1 cellular context compared by ENCODE assay signal in the genomic region with DNA sequence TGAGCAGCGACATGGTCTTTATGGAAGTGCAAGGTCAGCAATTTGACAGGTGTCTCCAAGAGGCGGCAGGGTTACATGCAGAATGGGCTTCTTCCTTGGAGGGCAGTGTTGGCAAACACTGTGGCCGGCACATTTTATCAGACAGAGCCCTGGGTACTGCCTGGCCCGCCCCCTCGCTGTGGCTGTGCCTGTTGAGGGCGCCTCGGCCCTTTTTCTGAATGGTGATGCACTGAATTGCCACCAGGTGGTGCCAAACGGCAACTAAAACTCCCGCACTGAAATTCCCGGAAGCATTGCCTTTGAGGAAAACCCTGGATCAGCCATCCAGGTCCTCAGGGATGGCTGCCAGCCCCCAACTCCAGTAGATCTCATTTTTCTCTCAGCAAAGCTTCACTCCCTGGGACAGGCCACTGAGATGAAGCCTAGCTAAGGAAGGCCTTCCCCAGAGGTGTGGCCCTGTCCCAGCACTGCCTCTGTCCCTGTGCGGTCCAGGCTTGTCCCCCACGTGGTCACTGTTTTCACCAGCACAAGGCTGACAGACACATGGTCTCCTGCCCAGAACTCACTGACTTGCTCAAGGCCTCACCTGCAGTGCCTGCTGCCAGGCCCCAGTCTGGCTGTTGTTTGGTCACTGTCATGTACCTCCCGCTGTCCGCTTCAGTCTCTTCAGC.
TF ChIP-seq lines count a peak whose summit lies in the region.

No MANE protein-coding gene starts in this region.

TF ChIP-seq in HEK293, 187 proteins besides CTCF, POLR2A, EP300 and RAD21 (continued from another document):
- TF ChIP-seq, protein P1, sequence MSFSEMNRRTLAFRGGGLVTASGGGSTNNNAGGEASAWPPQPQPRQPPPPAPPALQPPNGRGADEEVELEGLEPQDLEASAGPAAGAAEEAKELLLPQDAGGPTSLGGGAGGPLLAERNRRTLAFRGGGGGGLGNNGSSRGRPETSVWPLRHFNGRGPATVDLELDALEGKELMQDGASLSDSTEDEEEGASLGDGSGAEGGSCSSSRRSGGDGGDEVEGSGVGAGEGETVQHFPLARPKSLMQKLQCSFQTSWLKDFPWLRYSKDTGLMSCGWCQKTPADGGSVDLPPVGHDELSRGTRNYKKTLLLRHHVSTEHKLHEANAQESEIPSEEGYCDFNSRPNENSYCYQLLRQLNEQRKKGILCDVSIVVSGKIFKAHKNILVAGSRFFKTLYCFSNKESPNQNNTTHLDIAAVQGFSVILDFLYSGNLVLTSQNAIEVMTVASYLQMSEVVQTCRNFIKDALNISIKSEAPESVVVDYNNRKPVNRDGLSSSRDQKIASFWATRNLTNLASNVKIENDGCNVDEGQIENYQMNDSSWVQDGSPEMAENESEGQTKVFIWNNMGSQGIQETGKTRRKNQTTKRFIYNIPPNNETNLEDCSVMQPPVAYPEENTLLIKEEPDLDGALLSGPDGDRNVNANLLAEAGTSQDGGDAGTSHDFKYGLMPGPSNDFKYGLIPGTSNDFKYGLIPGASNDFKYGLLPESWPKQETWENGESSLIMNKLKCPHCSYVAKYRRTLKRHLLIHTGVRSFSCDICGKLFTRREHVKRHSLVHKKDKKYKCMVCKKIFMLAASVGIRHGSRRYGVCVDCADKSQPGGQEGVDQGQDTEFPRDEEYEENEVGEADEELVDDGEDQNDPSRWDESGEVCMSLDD (tag by site-specific recombination; IDR thresholded peaks at IDR 0.05) = no peak
- TF ChIP-seq ZNF112 (tag by site-specific recombination; IDR thresholded peaks at IDR 0.05) (no peak), ZBTB44 (tag by site-specific recombination; IDR thresholded peaks at IDR 0.05) (no peak), SP3 (tag by site-specific recombination; IDR thresholded peaks at IDR 0.05) (no peak), GLIS2 (tag by site-specific recombination; IDR thresholded peaks at IDR 0.05) (no peak), ZSCAN4 (tag by site-specific recombination; IDR thresholded peaks at IDR 0.05) (no peak), ZNF248 (tag by site-specific recombination; IDR thresholded peaks at IDR 0.05) (no peak), SP7 (tag by site-specific recombination; IDR thresholded peaks at IDR 0.05) (0 out of 2 replicates have a peak, but pooled peaks have one; percentile 35), ZNF707 (tag by site-specific recombination; IDR thresholded peaks at IDR 0.05) (no peak), ZBTB48 (tag by site-specific recombination; IDR thresholded peaks at IDR 0.05) (no peak), BCL11B (tag by site-specific recombination; IDR thresholded peaks at IDR 0.05; ENCODE audit: low read depth) (no peak), ZNF239 (tag by site-specific recombination; IDR thresholded peaks at IDR 0.05) (no peak), ZNF23 (tag by site-specific recombination; IDR thresholded peaks at IDR 0.05; ENCODE audit: borderline replicate concordance) (no peak), ZNF302 (tag by site-specific recombination; IDR thresholded peaks at IDR 0.05; ENCODE audit: low read depth) (no peak), ZNF266 (tag by site-specific recombination; IDR thresholded peaks at IDR 0.05; ENCODE audit: low read depth) (no peak), SALL2 (tag by site-specific recombination; IDR thresholded peaks at IDR 0.05; ENCODE audit: borderline replicate concordance) (no peak), HOXA7 (CRISPR knock-in tag; IDR thresholded peaks at IDR 0.05; ENCODE audit: borderline replicate concordance) (no peak), ZNF184 (tag by site-specific recombination; IDR thresholded peaks at IDR 0.05) (0 out of 2 replicates have a peak, but pooled peaks have one; percentile 18), MZF1 (tag by site-specific recombination; IDR thresholded peaks at IDR 0.05; ENCODE audit: borderline replicate concordance) (no peak), ZNF610 (tag by site-specific recombination; IDR thresholded peaks at IDR 0.05; ENCODE audit: borderline replicate concordance) (no peak), ZNF155 (tag by site-specific recombination; IDR thresholded peaks at IDR 0.05) (no peak), REPIN1 (tag by site-specific recombination; IDR thresholded peaks at IDR 0.05; ENCODE audit: low read depth) (no peak), WT1 (tag by site-specific recombination; IDR thresholded peaks at IDR 0.05) (no peak), KLF8 (tag by site-specific recombination; IDR thresholded peaks at IDR 0.05) (no peak), ZNF654 (tag by site-specific recombination; IDR thresholded peaks at IDR 0.05; ENCODE audit: low read depth) (peak; percentile 92), KLF7 (tag by site-specific recombination; IDR thresholded peaks at IDR 0.05; ENCODE audit: borderline replicate concordance) (no peak), ZNF670 (tag by site-specific recombination; IDR thresholded peaks at IDR 0.05; ENCODE audit: low read depth) (no peak), ZNF175 (tag by site-specific recombination; IDR thresholded peaks at IDR 0.05) (no peak), ZBTB20 (tag by site-specific recombination; IDR thresholded peaks at IDR 0.05) (peak; percentile 93), GLI4 (tag by site-specific recombination; IDR thresholded peaks at IDR 0.05) (no peak), PRDM4 (tag by site-specific recombination; IDR thresholded peaks at IDR 0.05) (no peak), SETDB1 (IDR thresholded peaks at IDR 0.05; ENCODE audit: insufficient read length, low read length) (no peak), INSM2 (tag by site-specific recombination; IDR thresholded peaks at IDR 0.05) (no peak), ZSCAN5A (tag by site-specific recombination; IDR thresholded peaks at IDR 0.05) (no peak), ZIC2 (tag by site-specific recombination; IDR thresholded peaks at IDR 0.05) (no peak), MYNN (tag by site-specific recombination; IDR thresholded peaks at IDR 0.05; ENCODE audit: borderline replicate concordance) (no peak)
- TF ChIP-seq, protein P2, sequence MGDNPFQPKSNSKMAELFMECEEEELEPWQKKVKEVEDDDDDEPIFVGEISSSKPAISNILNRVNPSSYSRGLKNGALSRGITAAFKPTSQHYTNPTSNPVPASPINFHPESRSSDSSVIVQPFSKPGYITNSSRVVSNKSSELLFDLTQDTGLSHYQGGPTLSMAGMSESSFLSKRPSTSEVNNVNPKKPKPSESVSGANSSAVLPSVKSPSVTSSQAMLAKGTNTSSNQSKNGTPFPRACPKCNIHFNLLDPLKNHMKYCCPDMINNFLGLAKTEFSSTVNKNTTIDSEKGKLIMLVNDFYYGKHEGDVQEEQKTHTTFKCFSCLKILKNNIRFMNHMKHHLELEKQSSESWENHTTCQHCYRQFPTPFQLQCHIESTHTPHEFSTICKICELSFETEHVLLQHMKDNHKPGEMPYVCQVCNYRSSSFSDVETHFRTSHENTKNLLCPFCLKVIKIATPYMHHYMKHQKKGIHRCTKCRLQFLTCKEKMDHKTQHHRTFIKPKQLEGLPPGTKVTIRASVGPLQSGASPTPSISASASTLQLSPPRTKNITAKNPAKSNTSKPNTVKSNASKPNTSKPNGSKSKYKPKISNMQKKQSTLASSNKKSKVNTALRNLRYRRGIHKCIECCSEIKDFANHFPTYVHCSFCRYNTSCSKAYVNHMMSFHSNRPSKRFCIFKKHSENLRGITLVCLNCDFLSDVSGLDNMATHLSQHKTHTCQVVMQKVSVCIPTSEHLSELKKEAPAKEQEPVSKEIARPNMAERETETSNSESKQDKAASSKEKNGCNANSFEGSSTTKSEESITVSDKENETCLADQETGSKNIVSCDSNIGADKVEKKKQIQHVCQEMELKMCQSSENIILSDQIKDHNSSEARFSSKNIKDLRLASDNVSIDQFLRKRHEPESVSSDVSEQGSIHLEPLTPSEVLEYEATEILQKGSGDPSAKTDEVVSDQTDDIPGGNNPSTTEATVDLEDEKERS (tag by site-specific recombination; IDR thresholded peaks at IDR 0.05) = no peak
TF ChIP-seq in HEK293: peak in this region for 15.
